Comparison of ENCODE assay signal across 1 cellular context in genomic region chr4:110586137-110586850, GRCh38.
TF ChIP-seq lines count a peak whose summit lies in the region.

No MANE protein-coding gene starts in this region.

TF ChIP-seq in SK-N-SH treated with all-trans-retinoic acid at 6 μM for 48 hours, 23 proteins besides CTCF, POLR2A, EP300 and RAD21 (continued from another document):
- no peak for TF ChIP-seq ISL1 (CRISPR knock-in tag; IDR thresholded peaks at IDR 0.05)
- TF ChIP-seq ZFP30 (CRISPR knock-in tag; IDR thresholded peaks at IDR 0.05) = no peak
- TF ChIP-seq TCF4 (CRISPR knock-in tag; IDR thresholded peaks at IDR 0.05; ENCODE audit: borderline replicate concordance) = no peak
- TF ChIP-seq ZNF8 (CRISPR knock-in tag; IDR thresholded peaks at IDR 0.05) = no peak
- TF ChIP-seq POU6F1 (CRISPR knock-in tag; IDR thresholded peaks at IDR 0.05; ENCODE audit: borderline replicate concordance, low read depth) = no peak
- no peak for TF ChIP-seq CSDC2 (CRISPR knock-in tag; IDR thresholded peaks at IDR 0.05)
- TF ChIP-seq PPARA (CRISPR knock-in tag; IDR thresholded peaks at IDR 0.05; ENCODE audit: borderline replicate concordance) = no peak
